ENCODE assay signal across 23 cellular contexts in genomic region chr5:79707535-79707934, GRCh38.
"Had no signal": no experiment of that assay in that cellular context is flagged by ENCODE, and none has a peak within 500 bp of the region (broad histone marks: within the 10 kb centered on the region; RNA-seq: fewer than 3 reads in every experiment).

No MANE protein-coding gene starts in this region.

- ATAC-seq: activated naive CD8-positive, alpha-beta T cell treated with anti-CD3 and anti-CD28 coated beads, Interleukin-2, amount 50 U/mL, for 24 hours; activated T-cell treated with anti-CD3 and anti-CD28 coated beads, Interleukin-2, amount 50 U/mL, for 4 hours; activated T-helper 17 cell treated with anti-CD3 and anti-CD28 coated beads, Interleukin-2, amount 50 U/mL, for 72 hours; naive thymus-derived CD8-positive, alpha-beta T cell; pancreas; T-helper 17 cell had no signal

- H3K27ac ChIP-seq: hepatocyte, pancreas, prostate gland, stomach, upper lobe of left lung, vagina had no signal

- H3K4me2 ChIP-seq: hepatocyte had no signal

- H3K4me1 ChIP-seq: pancreas, prostate gland, stomach, upper lobe of left lung, vagina had no signal

- DNase-seq: activated CD4-positive, alpha-beta memory T cell treated with anti-CD3 and anti-CD28 coated beads, Interleukin-2, amount 10 ng/mL, durations not matched to agents 7 days and 5 days; activated CD4-positive, alpha-beta T cell treated with anti-CD3 and anti-CD28 coated beads, Interleukin-2, amount 10 ng/mL, durations not matched to agents 7 days and 5 days; activated CD4-positive, CD25-positive, alpha-beta regulatory T cell treated with anti-CD3 and anti-CD28 coated beads, Interleukin-2, amount 50 U/mL, for 72 hours; activated CD8-positive, alpha-beta memory T cell treated with anti-CD3 and anti-CD28 coated beads, Interleukin-2, amount 50 U/mL, for 48 hours; activated naive CD8-positive, alpha-beta T cell treated with anti-CD3 and anti-CD28 coated beads, Interleukin-2, amount 50 U/mL, for 24 hours; activated T-cell treated with anti-CD3 and anti-CD28 coated beads, Interleukin-2, amount 50 U/mL, for 4 hours; amygdala; central memory CD4-positive, alpha-beta T cell; foreskin fibroblast; islet precursor cell; mesenchymal stem cell; naive thymus-derived CD8-positive, alpha-beta T cell; nucleus accumbens; pancreas; stimulated activated CD4-positive, alpha-beta T cell treated with anti-CD3 and anti-CD28 coated beads, Interleukin-4, amount 100 ng/mL, for 1 hour; stomach; T-helper 17 cell; thyroid gland; upper lobe of left lung had no signal

- H3K79me2 ChIP-seq: hepatocyte had no signal

- H3K36me3 ChIP-seq: pancreas, prostate gland, stomach, thyroid gland, upper lobe of left lung, vagina had no signal

- H3K27me3 ChIP-seq: hepatocyte, pancreas, stomach, thyroid gland, upper lobe of left lung, vagina had no signal

- H2AFZ ChIP-seq: hepatocyte had no signal

- H3K9me3 ChIP-seq: pancreas, prostate gland, thyroid gland, upper lobe of left lung, vagina had no signal

- H3K4me3 ChIP-seq: hepatocyte, pancreas, prostate gland, stomach, thyroid gland, upper lobe of left lung, vagina had no signal
